Comparison of ENCODE assay signal across 11 cellular contexts in the genomic region with DNA sequence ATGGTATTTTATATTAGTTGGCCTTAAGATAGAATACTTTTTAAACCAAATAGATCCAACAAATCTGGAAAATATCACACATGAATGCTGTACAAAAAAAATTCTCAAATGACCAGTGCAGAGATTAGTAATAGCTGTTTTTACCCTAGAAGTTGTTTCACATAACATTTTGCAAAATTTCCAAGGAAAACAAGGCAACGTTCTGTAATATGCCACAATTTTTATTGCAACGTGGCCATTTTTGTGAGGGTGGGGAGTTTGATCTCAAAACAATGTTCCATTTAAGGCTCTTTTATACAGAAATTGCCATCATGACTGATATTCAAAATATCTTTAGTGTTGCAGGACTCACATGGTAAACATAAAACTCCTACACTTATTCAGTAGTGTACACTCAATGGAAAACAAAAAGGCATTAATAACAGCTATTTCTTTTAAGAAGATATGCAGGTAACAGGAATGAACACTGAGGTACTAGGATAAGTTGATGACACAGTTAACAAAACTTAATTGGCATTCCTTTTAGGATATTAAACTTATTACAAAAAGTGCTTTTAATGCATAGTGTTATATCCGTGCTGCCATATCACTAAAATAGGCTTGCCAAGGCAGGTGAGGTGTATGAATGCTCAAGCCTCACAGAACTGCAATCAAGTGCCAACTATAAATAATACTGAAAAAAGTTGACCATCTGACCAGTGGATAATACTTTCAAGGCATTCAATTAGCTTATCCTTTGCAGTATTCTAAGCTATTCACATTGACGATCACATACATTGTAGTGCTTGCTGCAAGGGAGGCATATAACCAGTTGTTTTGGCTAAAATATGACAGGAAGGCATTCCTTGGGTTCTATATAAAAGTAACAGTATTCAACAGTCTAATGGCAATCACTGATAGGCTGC. TPM values are rescaled to one million over a fixed set of nuclear protein-coding genes. Genes with fewer than 3 reads are reported as not detected.
A peak's percentile ranks its signal among the peaks of the same experiment; 100 is the strongest.
DNase-seq lines count a peak whose midpoint lies in the region; ATAC-seq, FAIRE-seq and TF ChIP-seq lines count a peak whose summit lies in the region.
"Had no signal": no experiment of that assay in that cellular context is flagged by ENCODE, and none has a peak within 500 bp of the region (broad histone marks: within the 10 kb centered on the region; RNA-seq: fewer than 3 reads in every experiment).

No MANE protein-coding gene starts in this region.

- 79% methylated on average over 4 of the region's 4 CpGs for WGBS in A549 (ENCODE audit: missing lambda C conversion rate)

- H3K36me3 Mint-ChIP-seq in HFFc6 (ENCODE audit: low read depth), result peaks cover 21% of the 10 kb centered on the region
- H3K36me3 Mint-ChIP-seq in activated CD4-positive, alpha-beta T cell treated with anti-CD3 and anti-CD28 coated beads, Interleukin-2, amount 10 ng/mL, durations not matched to agents 7 days and 5 days (ENCODE audit: low read depth), result peaks cover 7% of the 10 kb centered on the region

- H3K4me3 Mint-ChIP-seq in HFFc6, result peak overlapping the region; percentile 91
- H3K4me3 Mint-ChIP-seq in activated CD4-positive, alpha-beta T cell treated with anti-CD3 and anti-CD28 coated beads, Interleukin-2, amount 10 ng/mL, durations not matched to agents 7 days and 5 days, result no peak overlapping the region

- H4K20me1 ChIP-seq in osteoblast (ENCODE audit: insufficient read depth, low read length), result no peaks in the 10 kb centered on the region

- H3K4me3 ChIP-seq in A549 (no peak overlapping the region), endocrine pancreas (ENCODE audit: control insufficient read depth, insufficient read depth, low read length) (peak overlapping the region; percentile 93), osteoblast (ENCODE audit: insufficient read depth, low read length) (peak overlapping the region; percentile 9)

- no peak for DNase-seq in A549 (ENCODE audit: low read depth in 1 of 2, low spot score in 1 of 2)
- DNase-seq in HFFc6, result no peak
- peak; percentile 88 for DNase-seq in osteoblast (ENCODE audit: insufficient read length, low spot score, missing footprints)
- DNase-seq in activated CD4-positive, alpha-beta T cell treated with anti-CD3 and anti-CD28 coated beads, Interleukin-2, amount 10 ng/mL, durations not matched to agents 7 days and 5 days, result no peak
- no peak for DNase-seq in NCI-H774 (lab: John Stamatoyannopoulos, UW)
- DNase-seq in GM10248 (ENCODE audit: extremely low spot score), result no peak
- DNase-seq: NCI-H187 had no signal

- H3K36me3 ChIP-seq in endocrine pancreas (ENCODE audit: control insufficient read depth, insufficient read depth, low read length), result no peaks in the 10 kb centered on the region
- H3K36me3 ChIP-seq in osteoblast (ENCODE audit: insufficient read depth, low read length), result peaks cover 24% of the 10 kb centered on the region
- H3K36me3 ChIP-seq: suprapubic skin had no signal

- no peak for TF ChIP-seq POLR2A in A549 (IDR thresholded peaks at IDR 0.05; ENCODE audit: low read length)

- H3K4me1 Mint-ChIP-seq in HFFc6 (ENCODE audit: low read depth), result peaks cover 65% of the 10 kb centered on the region
- peaks cover 25% of the 10 kb centered on the region for H3K4me1 Mint-ChIP-seq in activated CD4-positive, alpha-beta T cell treated with anti-CD3 and anti-CD28 coated beads, Interleukin-2, amount 10 ng/mL, durations not matched to agents 7 days and 5 days

- no peak for TF ChIP-seq RAD21 in A549 (conservative IDR thresholded peaks at IDR 0.05 in 1 of 2, IDR thresholded peaks at IDR 0.05 in 1 of 2)

- no peak for TF ChIP-seq EP300 in A549 (IDR thresholded peaks at IDR 0.05)

- no peak for FAIRE-seq in A549 (lab: Jason Lieb, UNC)

- H3K27ac ChIP-seq in A549 (no peak overlapping the region), osteoblast (ENCODE audit: low read depth, low read length) (peak overlapping the region; percentile 89)
- H3K27ac ChIP-seq: C4-2B had no signal

- H2AFZ ChIP-seq in osteoblast (ENCODE audit: low read length), result no peak overlapping the region

- H3K4me1 ChIP-seq in A549 (peaks cover 56% of the 10 kb centered on the region), endocrine pancreas (ENCODE audit: control insufficient read depth, insufficient read depth, low read length) (peaks cover 28% of the 10 kb centered on the region), osteoblast (ENCODE audit: insufficient read depth, low read length) (peaks cover 45% of the 10 kb centered on the region)

- H3K9me3 Mint-ChIP-seq in HFFc6, result no peaks in the 10 kb centered on the region
- no peaks in the 10 kb centered on the region for H3K9me3 Mint-ChIP-seq in activated CD4-positive, alpha-beta T cell treated with anti-CD3 and anti-CD28 coated beads, Interleukin-2, amount 10 ng/mL, durations not matched to agents 7 days and 5 days

- peak overlapping the region; percentile 72 for H3K4me2 ChIP-seq in A549
- H3K4me2 ChIP-seq in osteoblast (ENCODE audit: insufficient read depth, low read length), result peak overlapping the region; percentile 93

- POLR2A ChIA-PET in A549 (lab: Yijun Ruan, JAX) (interaction anchor here (1.2 to 4.4 kb wide), 2 partner anchors 12 kb away, joined by 4 to 29 read pairs; no protein-coding TSS in a partner anchor), GM10248 (lab: Yijun Ruan, JAX) (interaction anchor here (0.7 kb wide), 1 partner anchor 690 kb away, joined by 4 read pairs; no protein-coding TSS in a partner anchor)
- POLR2A ChIA-PET in activated CD4-positive, alpha-beta T cell treated with anti-CD3 and anti-CD28 coated beads, Interleukin-2, amount 10 ng/mL, durations not matched to agents 7 days and 5 days (lab: Charles Lee), result no interaction called here

- no peaks in the 10 kb centered on the region for H3K27me3 Mint-ChIP-seq in HFFc6 (ENCODE audit: insufficient read depth)
- peaks cover under 1% of the 10 kb centered on the region for H3K27me3 Mint-ChIP-seq in activated CD4-positive, alpha-beta T cell treated with anti-CD3 and anti-CD28 coated beads, Interleukin-2, amount 10 ng/mL, durations not matched to agents 7 days and 5 days

- no peaks in the 10 kb centered on the region for H3K9me3 ChIP-seq in A549
- no peaks in the 10 kb centered on the region for H3K9me3 ChIP-seq in endocrine pancreas (ENCODE audit: control insufficient read depth, low read length)
- no peaks in the 10 kb centered on the region for H3K9me3 ChIP-seq in osteoblast (ENCODE audit: low read depth, low read length)
- H3K9me3 ChIP-seq: suprapubic skin had no signal

- TF ChIP-seq CTCF in A549 (IDR thresholded peaks at IDR 0.05), result no peak
- no peak for TF ChIP-seq CTCF in HFFc6 (IDR thresholded peaks at IDR 0.05)
- TF ChIP-seq CTCF in osteoblast (IDR thresholded peaks at IDR 0.05; ENCODE audit: extremely low read depth, low read depth, low read length), result no peak
- TF ChIP-seq CTCF in GM10248 (IDR thresholded peaks at IDR 0.05; ENCODE audit: control extremely low read depth, extremely low read depth, low read depth, missing control alignments), result no peak

- CTCF ChIA-PET in A549 (lab: Yijun Ruan, JAX), result interaction anchor here (1.8 to 3.7 kb wide), 4 partner anchors 9 to 39 kb away, joined by 4 to 15 read pairs (median 10); no protein-coding TSS in a partner anchor
- CTCF ChIA-PET in activated CD4-positive, alpha-beta T cell treated with anti-CD3 and anti-CD28 coated beads, Interleukin-2, amount 10 ng/mL, durations not matched to agents 7 days and 5 days (lab: Charles Lee), result interaction anchor here (0.5 kb wide), 1 partner anchor 498 kb away, joined by 3 read pairs; no protein-coding TSS in a partner anchor
- CTCF ChIA-PET in GM10248 (lab: Yijun Ruan, JAX), result interaction anchor here (1.0 to 6.9 kb wide), 4 partner anchors 11 to 68 kb away, joined by 3 to 58 read pairs (median 10); no protein-coding TSS in a partner anchor

- H3K27me3 ChIP-seq in endocrine pancreas (ENCODE audit: control insufficient read depth, insufficient read depth, low read length) (no peaks in the 10 kb centered on the region), osteoblast (ENCODE audit: insufficient read depth, low read length) (no peaks in the 10 kb centered on the region)
- H3K27me3 ChIP-seq: suprapubic skin had no signal

- H3K79me2 ChIP-seq in osteoblast (ENCODE audit: insufficient read depth, low read length), result peaks cover 14% of the 10 kb centered on the region

- H3K27ac Mint-ChIP-seq in HFFc6, result peak overlapping the region; percentile 70
- no peak overlapping the region for H3K27ac Mint-ChIP-seq in activated CD4-positive, alpha-beta T cell treated with anti-CD3 and anti-CD28 coated beads, Interleukin-2, amount 10 ng/mL, durations not matched to agents 7 days and 5 days

- ATAC-seq in A549 (no peak), HG02938 (IDR thresholded peaks at IDR 0.05; ENCODE audit: unreplicated experiment) (no peak)

- H3K9ac ChIP-seq in endocrine pancreas (ENCODE audit: control insufficient read depth, insufficient read depth, low read length), result no peak overlapping the region

TF ChIP-seq in A549, 52 proteins besides CTCF, POLR2A, EP300 and RAD21 (continues in another document):
- no peak for TF ChIP-seq RARB (CRISPR knock-in tag; IDR thresholded peaks at IDR 0.05)
- no peak for TF ChIP-seq CHD4 (IDR thresholded peaks at IDR 0.05; ENCODE audit: borderline replicate concordance)
- TF ChIP-seq JUNB (IDR thresholded peaks at IDR 0.05), result no peak
- no peak for TF ChIP-seq MAZ (IDR thresholded peaks at IDR 0.05; ENCODE audit: borderline replicate concordance, low read depth, low read length)
- TF ChIP-seq GATA3 (IDR thresholded peaks at IDR 0.05; ENCODE audit: borderline replicate concordance), result no peak
- TF ChIP-seq SREBF2 (IDR thresholded peaks at IDR 0.05), result no peak
- TF ChIP-seq ESRRA (IDR thresholded peaks at IDR 0.05; ENCODE audit: borderline replicate concordance, low read length), result no peak
- no peak for TF ChIP-seq MYC (IDR thresholded peaks at IDR 0.05; ENCODE audit: borderline replicate concordance, low read length)

RNA-seq across cellular contexts. Expression of gene CFL2, which starts 2.3 kb away (rescaled TPM):
- 144 and 167 TPM in 2 replicates for polyA plus RNA-seq in A549 (2011; rRNA removed)
- polyA plus RNA-seq in A549 (2012; cell fraction: cytosol; rRNA removed), result 29.1 and 30.7 TPM in 2 replicates
- polyA plus RNA-seq in A549 (2012; cell fraction: nucleus; rRNA removed), result 7.2 and 13.0 TPM in 2 replicates
- polyA plus RNA-seq in A549 (2017; fragmentation: RNase III; extraction: RNeasy Plus Mini Kit Qiagen cat#74134 plus additional on column Dnase treatment), result 105 to 116 TPM (median 105 TPM) in 3 replicates
- polyA minus RNA-seq in A549 (2011; rRNA and poly(A)+ RNA removed), result 33.0 and 37.8 TPM in 2 replicates
- 100 to 1,000 TPM; 223 to 307 (median 268) TPM for total RNA-seq in HFFc6 (2021; fragmentation: NEBNext Ultra II Directional; extraction: Animal tissue kit (Norgen Biotek cat#: 25700))
- 114 TPM in 2 replicates for total RNA-seq in osteoblast
- total RNA-seq in activated CD4-positive, alpha-beta T cell treated with anti-CD3 and anti-CD28 coated beads, Interleukin-2, amount 10 ng/mL, durations not matched to agents 7 days and 5 days, result 1 to 10 TPM; 5.4 to 6.3 TPM

Comparison
In these comparisons a context has a peak if more than half of its experiments do, and no peak if none do; other contexts are left out.
1. RNA of gene CFL2, which starts 2.3 kb away (total RNA-seq): 223 to 307 TPM in HFFc6 and 114 TPM in osteoblast; 5.4 to 6.3 TPM in activated CD4-positive, alpha-beta T cell treated with anti-CD3 and anti-CD28 coated beads, Interleukin-2, amount 10 ng/mL, durations not matched to agents 7 days and 5 days; every median in the first group is over 10 times any median in the second.